Comparison of ENCODE assay signal across 13 cellular contexts in the genomic region with DNA sequence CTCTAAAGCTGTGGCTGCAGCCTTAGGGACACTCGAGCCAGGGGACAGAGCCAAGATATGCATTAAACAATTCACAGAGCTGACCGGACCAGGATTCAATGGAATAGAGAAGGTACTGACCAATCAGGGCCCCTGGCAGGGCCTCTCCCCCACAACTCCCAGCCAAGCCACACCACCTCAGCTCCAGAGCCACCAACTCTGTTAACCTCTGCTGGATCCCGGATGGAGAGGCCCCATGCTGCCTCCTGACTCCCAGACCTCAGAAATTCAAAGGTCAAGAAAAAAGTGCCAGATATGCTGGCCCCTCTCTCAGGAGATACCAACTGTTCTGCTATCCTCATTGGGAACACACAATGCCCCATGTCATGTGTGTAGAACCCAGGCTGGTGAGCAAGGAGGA.
A peak's percentile ranks its signal among the peaks of the same experiment; 100 is the strongest.
DNase-seq lines count a peak whose midpoint lies in the region; ATAC-seq and TF ChIP-seq lines count a peak whose summit lies in the region.
"Had no signal": no experiment of that assay in that cellular context is flagged by ENCODE, and none has a peak within 500 bp of the region (broad histone marks: within the 10 kb centered on the region; RNA-seq: fewer than 3 reads in every experiment).

No MANE protein-coding gene starts in this region.

- intact Hi-C loops in activated CD4-positive, alpha-beta memory T cell treated with anti-CD3 and anti-CD28 coated beads for 36 hours (cut with micrococcal nuclease), result no loop called here
- intact Hi-C loops in activated B cell treated with CpG ODN at 0.5 μM for 24 hours (cut with micrococcal nuclease), result no loop called here
- intact Hi-C loops in right lobe of liver (cut with DNase I), result loop anchor here in 1 of 2 donors (10.0 kb wide), 1 partner anchor 151 kb away; no protein-coding TSS in a partner anchor
- intact Hi-C loops in stomach (cut with DNase I; ENCODE audit: low total_unique reads), result loop anchor here (10.0 kb wide), 1 partner anchor 51 kb away; no protein-coding TSS in a partner anchor

- peaks cover 63% of the 10 kb centered on the region for H3K36me3 Mint-ChIP-seq in activated CD4-positive, alpha-beta memory T cell treated with anti-CD3 and anti-CD28 coated beads for 36 hours
- peaks cover 79% of the 10 kb centered on the region for H3K36me3 Mint-ChIP-seq in activated CD4-positive, alpha-beta memory T cell treated with anti-CD3 and anti-CD28 coated beads, Interleukin-2, amount 10 ng/mL, durations not matched to agents 7 days and 5 days (ENCODE audit: low read depth)
- H3K36me3 Mint-ChIP-seq in activated B cell treated with CpG ODN at 0.5 μM for 24 hours (ENCODE audit: low read depth), result peaks cover 95% of the 10 kb centered on the region

- whole genome bisulfite sequencing in right lobe of liver (ENCODE audit: insufficient coverage, low coverage, low lambda C conversion rate, missing lambda C conversion rate), result 8% methylated on average over 2 of the region's 3 CpGs
- 30 to 47% (median 32%) methylated on average over 3 of the region's 3 CpGs for WGBS in stomach, 5 donors

- TF ChIP-seq POLR2A in right lobe of liver (IDR thresholded peaks at IDR 0.05), result no peak
- no peak for TF ChIP-seq POLR2A in stomach (IDR thresholded peaks at IDR 0.05)

- ATAC-seq in activated B cell treated with CpG ODN at 0.5 μM for 24 hours (ENCODE audit: low read depth) (no peak), right lobe of liver (peak in 3 of 4 donors; percentile 35 to 72 (median 39)), HG03045 (IDR thresholded peaks at IDR 0.05; ENCODE audit: unreplicated experiment) (no peak), GM18870 (IDR thresholded peaks at IDR 0.05; ENCODE audit: unreplicated experiment) (no peak), GM21447 (IDR thresholded peaks at IDR 0.05; ENCODE audit: unreplicated experiment) (no peak)

- DNase-seq in activated CD4-positive, alpha-beta memory T cell treated with anti-CD3 and anti-CD28 coated beads for 36 hours, result no peak
- DNase-seq in activated CD4-positive, alpha-beta memory T cell treated with anti-CD3 and anti-CD28 coated beads, Interleukin-2, amount 10 ng/mL, durations not matched to agents 7 days and 5 days, result no peak
- DNase-seq in activated B cell treated with CpG ODN at 0.5 μM for 24 hours, result no peak
- peak in 2 of 3 donors; percentile 71 to 90 for DNase-seq in right lobe of liver
- DNase-seq in stomach, result peak; percentile 58
- DNase-seq: Caco-2; GF-D8; HFFc6; immature natural killer cell; stimulated activated CD4-positive, alpha-beta T cell treated with anti-CD3 and anti-CD28 coated beads, Interleukin-2, amount 100 ng/mL, for 48 hours had no signal

- H3K4me3 ChIP-seq in right lobe of liver (peak overlapping the region in 1 of 3 donors; percentile 24), stomach (peak overlapping the region in 3 of 4 donors; percentile 4 to 35 (median 26))

- peaks cover 78% of the 10 kb centered on the region for H3K4me1 Mint-ChIP-seq in activated CD4-positive, alpha-beta memory T cell treated with anti-CD3 and anti-CD28 coated beads for 36 hours (ENCODE audit: low read depth)
- H3K4me1 Mint-ChIP-seq in activated CD4-positive, alpha-beta memory T cell treated with anti-CD3 and anti-CD28 coated beads, Interleukin-2, amount 10 ng/mL, durations not matched to agents 7 days and 5 days, result peaks cover 44% of the 10 kb centered on the region
- H3K4me1 Mint-ChIP-seq in activated B cell treated with CpG ODN at 0.5 μM for 24 hours, result peaks cover 88% of the 10 kb centered on the region

- no peaks in the 10 kb centered on the region for H3K27me3 Mint-ChIP-seq in activated CD4-positive, alpha-beta memory T cell treated with anti-CD3 and anti-CD28 coated beads for 36 hours
- H3K27me3 Mint-ChIP-seq in activated CD4-positive, alpha-beta memory T cell treated with anti-CD3 and anti-CD28 coated beads, Interleukin-2, amount 10 ng/mL, durations not matched to agents 7 days and 5 days, result no peaks in the 10 kb centered on the region
- H3K27me3 Mint-ChIP-seq in activated B cell treated with CpG ODN at 0.5 μM for 24 hours, result no peaks in the 10 kb centered on the region

- no peaks in the 10 kb centered on the region for H3K9me3 Mint-ChIP-seq in activated CD4-positive, alpha-beta memory T cell treated with anti-CD3 and anti-CD28 coated beads for 36 hours
- H3K9me3 Mint-ChIP-seq in activated CD4-positive, alpha-beta memory T cell treated with anti-CD3 and anti-CD28 coated beads, Interleukin-2, amount 10 ng/mL, durations not matched to agents 7 days and 5 days, result no peaks in the 10 kb centered on the region
- H3K9me3 Mint-ChIP-seq in activated B cell treated with CpG ODN at 0.5 μM for 24 hours, result no peaks in the 10 kb centered on the region
- H3K9me3 Mint-ChIP-seq: HFFc6, immature natural killer cell had no signal

- H3K4me3 Mint-ChIP-seq in activated CD4-positive, alpha-beta memory T cell treated with anti-CD3 and anti-CD28 coated beads for 36 hours, result no peak overlapping the region
- no peak overlapping the region for H3K4me3 Mint-ChIP-seq in activated CD4-positive, alpha-beta memory T cell treated with anti-CD3 and anti-CD28 coated beads, Interleukin-2, amount 10 ng/mL, durations not matched to agents 7 days and 5 days
- no peak overlapping the region for H3K4me3 Mint-ChIP-seq in activated B cell treated with CpG ODN at 0.5 μM for 24 hours
- H3K4me3 Mint-ChIP-seq: HFFc6, immature natural killer cell had no signal

- no peaks in the 10 kb centered on the region for H3K9me3 ChIP-seq in right lobe of liver
- no peaks in the 10 kb centered on the region for H3K9me3 ChIP-seq in stomach
- H3K9me3 ChIP-seq: Caco-2 had no signal

- no peak for TF ChIP-seq EP300 in stomach (IDR thresholded peaks at IDR 0.05)

- CTCF ChIA-PET in activated CD4-positive, alpha-beta memory T cell treated with anti-CD3 and anti-CD28 coated beads for 36 hours (lab: Charles Lee), result interaction anchor here (1.8 kb wide), 1 partner anchor 17 kb away, joined by 10 read pairs; no protein-coding TSS in a partner anchor
- CTCF ChIA-PET in activated CD4-positive, alpha-beta memory T cell treated with anti-CD3 and anti-CD28 coated beads, Interleukin-2, amount 10 ng/mL, durations not matched to agents 7 days and 5 days (lab: Charles Lee), result interaction anchor here (1.2 kb wide), 1 partner anchor 55 kb away, joined by 5 read pairs; no protein-coding TSS in a partner anchor
- CTCF ChIA-PET in activated B cell treated with CpG ODN at 0.5 μM for 24 hours (lab: Charles Lee), result interaction anchor here (0.6 to 2.1 kb wide), 2 partner anchors 16 to 55 kb away, joined by 3 to 6 read pairs; no protein-coding TSS in a partner anchor

- no peak for TF ChIP-seq CTCF in activated B cell treated with CpG ODN at 0.5 μM for 24 hours (IDR thresholded peaks at IDR 0.05)
- no peak for TF ChIP-seq CTCF in right lobe of liver (IDR thresholded peaks at IDR 0.05)
- no peak for TF ChIP-seq CTCF in stomach (IDR thresholded peaks at IDR 0.05)

- H3K27me3 ChIP-seq in right lobe of liver (no peaks in the 10 kb centered on the region), stomach (no peaks in the 10 kb centered on the region)

- H3K4me1 ChIP-seq in right lobe of liver, result peaks cover 0 to 89% (median 31%) of the 10 kb centered on the region in 4 donors
- H3K4me1 ChIP-seq in stomach, result peaks cover 97 to 100% (median 99%) of the 10 kb centered on the region in 4 donors
- H3K4me1 ChIP-seq: Caco-2 had no signal

- peak overlapping the region; percentile 85 for H3K27ac Mint-ChIP-seq in activated CD4-positive, alpha-beta memory T cell treated with anti-CD3 and anti-CD28 coated beads for 36 hours
- H3K27ac Mint-ChIP-seq in activated CD4-positive, alpha-beta memory T cell treated with anti-CD3 and anti-CD28 coated beads, Interleukin-2, amount 10 ng/mL, durations not matched to agents 7 days and 5 days, result no peak overlapping the region
- peak overlapping the region; percentile 43 for H3K27ac Mint-ChIP-seq in activated B cell treated with CpG ODN at 0.5 μM for 24 hours

- H3K36me3 ChIP-seq in right lobe of liver (peaks cover 0 to 74% (median 26%) of the 10 kb centered on the region in 4 donors), stomach (peaks cover 75 to 98% (median 96%) of the 10 kb centered on the region in 4 donors)

- POLR2A ChIA-PET in activated CD4-positive, alpha-beta memory T cell treated with anti-CD3 and anti-CD28 coated beads for 36 hours (lab: Charles Lee), result no interaction called here
- POLR2A ChIA-PET in activated CD4-positive, alpha-beta memory T cell treated with anti-CD3 and anti-CD28 coated beads, Interleukin-2, amount 10 ng/mL, durations not matched to agents 7 days and 5 days (lab: Charles Lee), result interaction anchor here (0.5 kb wide), 1 partner anchor 16 kb away, joined by 3 read pairs; no protein-coding TSS in a partner anchor
- POLR2A ChIA-PET in activated B cell treated with CpG ODN at 0.5 μM for 24 hours (lab: Charles Lee), result interaction anchor here (1.3 kb wide), 1 partner anchor 9 kb away, joined by 3 read pairs; no protein-coding TSS in a partner anchor

- H3K27ac ChIP-seq in right lobe of liver (peak overlapping the region; percentile 18 to 91 (median 53)), stomach (peak overlapping the region; percentile 55 to 98 (median 97))

Comparison
In these comparisons a context has a peak if more than half of its experiments do, and no peak if none do; other contexts are left out.
1. DNase-seq: peak in right lobe of liver (2 of 3) and stomach (single experiment); none in activated CD4-positive, alpha-beta memory T cell treated with anti-CD3 and anti-CD28 coated beads for 36 hours (single experiment), activated CD4-positive, alpha-beta memory T cell treated with anti-CD3 and anti-CD28 coated beads, Interleukin-2, amount 10 ng/mL, durations not matched to agents 7 days and 5 days (single experiment) and activated B cell treated with CpG ODN at 0.5 μM for 24 hours (single experiment).
2. ATAC-seq: peak in right lobe of liver (3 of 4); none in activated B cell treated with CpG ODN at 0.5 μM for 24 hours (single experiment), HG03045 (single experiment), GM18870 (single experiment) and GM21447 (single experiment).